Comparison of ENCODE assay signal across 16 cellular contexts in the genomic region with DNA sequence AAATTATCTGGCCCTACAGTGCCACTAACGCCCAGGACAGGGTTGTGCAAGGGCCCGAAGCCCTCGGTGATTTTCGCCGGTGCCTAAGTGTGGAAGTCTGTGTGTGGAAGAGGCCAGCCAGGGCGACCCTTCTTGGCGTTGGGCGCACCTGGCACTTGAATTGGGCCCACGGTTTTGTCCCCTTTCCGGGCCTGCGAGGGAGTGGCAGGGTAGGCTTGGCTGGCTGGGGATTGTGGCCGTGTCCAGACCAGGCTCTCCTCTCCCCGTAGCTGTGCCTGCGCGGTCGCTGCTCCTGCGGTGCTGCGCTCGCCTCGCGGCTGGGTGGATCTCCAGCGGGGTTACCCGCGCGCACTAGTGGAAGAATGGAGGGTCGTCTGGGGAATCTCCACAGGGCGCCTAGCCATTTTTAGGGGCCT. TPM values are rescaled to one million over a fixed set of nuclear protein-coding genes. Genes with fewer than 3 reads are reported as not detected.
DNase-seq lines count a peak whose midpoint lies in the region; ATAC-seq and TF ChIP-seq lines count a peak whose summit lies in the region.
"Had no signal": no experiment of that assay in that cellular context is flagged by ENCODE, and none has a peak within 500 bp of the region (broad histone marks: within the 10 kb centered on the region; RNA-seq: fewer than 3 reads in every experiment).

No MANE protein-coding gene starts in this region.

- no peaks in the 10 kb centered on the region for H3K36me3 ChIP-seq in CD8-positive, alpha-beta T cell (ENCODE audit: insufficient read depth, low read length)
- H3K36me3 ChIP-seq: BLaER1 treated with 17β-estradiol and CSF1 and Interleukin-3, amounts not matched to agents 10 nM and 100 nM had no signal

- H3K9me3 Mint-ChIP-seq in CD8-positive, alpha-beta T cell = no peaks in the 10 kb centered on the region
- H3K9me3 Mint-ChIP-seq: activated CD8-positive, alpha-beta T cell treated with anti-CD3 and anti-CD28 coated beads for 36 hours; activated naive CD4-positive, alpha-beta T cell treated with anti-CD3 and anti-CD28 coated beads for 36 hours had no signal

- POLR2A ChIA-PET in CD8-positive, alpha-beta T cell (lab: Charles Lee) = no interaction called here

- DNase-seq in CD8-positive, alpha-beta T cell = no peak
- no peak for DNase-seq in coronary artery (ENCODE audit: low spot score)
- DNase-seq in left colon = no peak
- DNase-seq in retina = peak; percentile 81
- DNase-seq in T-helper 9 cell = no peak
- DNase-seq in NCI-H1930 (lab: John Stamatoyannopoulos, UW) = no peak
- DNase-seq in DMS 273 treated with DMSO at 0.1 percent for 48 hours (lab: John Stamatoyannopoulos, UW) = no peak
- DNase-seq: activated CD8-positive, alpha-beta T cell treated with anti-CD3 and anti-CD28 coated beads for 36 hours; activated naive CD4-positive, alpha-beta T cell treated with anti-CD3 and anti-CD28 coated beads for 36 hours; GF-D8; NCI-H2029 had no signal

- no peak for TF ChIP-seq CTCF in CD8-positive, alpha-beta T cell (IDR thresholded peaks at IDR 0.05)
- no peak for TF ChIP-seq CTCF in coronary artery (IDR thresholded peaks at IDR 0.05)

- ATAC-seq in CD8-positive, alpha-beta T cell = no peak
- ATAC-seq in left colon (peak; percentile 74), HG02852 (IDR thresholded peaks at IDR 0.05; ENCODE audit: unreplicated experiment) (no peak)
- ATAC-seq: activated CD8-positive, alpha-beta T cell treated with anti-CD3 and anti-CD28 coated beads for 36 hours had no signal

- no peaks in the 10 kb centered on the region for H3K36me3 Mint-ChIP-seq in CD8-positive, alpha-beta T cell
- H3K36me3 Mint-ChIP-seq: IgD-negative memory B cell had no signal

- peaks cover 8% of the 10 kb centered on the region for H3K4me1 Mint-ChIP-seq in CD8-positive, alpha-beta T cell (ENCODE audit: low read depth)

- peaks cover 37% of the 10 kb centered on the region for H3K27me3 ChIP-seq in CD8-positive, alpha-beta T cell (ENCODE audit: insufficient read depth, low read length)

- no peak overlapping the region for H3K27ac ChIP-seq in CD8-positive, alpha-beta T cell (ENCODE audit: low read depth, low read length)
- H3K27ac ChIP-seq in coronary artery = no peak overlapping the region
- H3K27ac ChIP-seq: BLaER1 treated with 17β-estradiol and CSF1 and Interleukin-3, amounts not matched to agents 10 nM and 100 nM had no signal

- peak overlapping the region; percentile 8 for H3K4me3 ChIP-seq in CD8-positive, alpha-beta T cell (ENCODE audit: low read depth, low read length)
- H3K4me3 ChIP-seq in coronary artery = peak overlapping the region; percentile 56
- H3K4me3 ChIP-seq: BLaER1 treated with 17β-estradiol and CSF1 and Interleukin-3, amounts not matched to agents 10 nM and 100 nM had no signal

- H3K9me3 ChIP-seq in CD8-positive, alpha-beta T cell (ENCODE audit: low read length) = no peaks in the 10 kb centered on the region

- peaks cover 74% of the 10 kb centered on the region for H3K27me3 Mint-ChIP-seq in CD8-positive, alpha-beta T cell (ENCODE audit: low read depth)

- no peaks in the 10 kb centered on the region for H3K4me1 ChIP-seq in CD8-positive, alpha-beta T cell (ENCODE audit: insufficient read depth, low read length)

- no peak overlapping the region for H3K27ac Mint-ChIP-seq in CD8-positive, alpha-beta T cell
- H3K27ac Mint-ChIP-seq: activated CD8-positive, alpha-beta T cell treated with anti-CD3 and anti-CD28 coated beads for 36 hours; activated naive CD4-positive, alpha-beta T cell treated with anti-CD3 and anti-CD28 coated beads for 36 hours had no signal

- CTCF ChIA-PET in CD8-positive, alpha-beta T cell (lab: Charles Lee) = interaction anchor here (0.6 kb wide), 1 partner anchor 60 kb away, joined by 3 read pairs; no protein-coding TSS in a partner anchor

- intact Hi-C loops in CD8-positive, alpha-beta T cell (cut with DNase I, micrococcal nuclease) = no loop called here
- intact Hi-C loops in left colon (cut with DNase I, micrococcal nuclease) = no loop called here

- H3K4me3 Mint-ChIP-seq in CD8-positive, alpha-beta T cell = no peak overlapping the region
- H3K4me3 Mint-ChIP-seq: activated CD8-positive, alpha-beta T cell treated with anti-CD3 and anti-CD28 coated beads for 36 hours; activated naive CD4-positive, alpha-beta T cell treated with anti-CD3 and anti-CD28 coated beads for 36 hours had no signal

RNA-seq across cellular contexts. Expression of a gene that starts 16.2 kb away (rescaled TPM):
- total RNA-seq in CD8-positive, alpha-beta T cell = not detected
- total RNA-seq in left colon = not detected
- total RNA-seq: activated CD8-positive, alpha-beta T cell treated with anti-CD3 and anti-CD28 coated beads for 36 hours; activated naive CD4-positive, alpha-beta T cell treated with anti-CD3 and anti-CD28 coated beads for 36 hours; T-helper 1 cell treated with Interleukin-12 subunit alpha and Interleukin-12 subunit beta and Interleukin-4 antibody, amounts not matched to agents 30 ng/mL and 1 ng/mL, for 36 hours; ureter had no signal

RNA-seq across cellular contexts. Expression of a gene that starts 24.9 kb away (rescaled TPM):
- not detected for total RNA-seq in CD8-positive, alpha-beta T cell
- under 1 TPM; 0.14 to 0.15 TPM for total RNA-seq in left colon
- total RNA-seq: activated CD8-positive, alpha-beta T cell treated with anti-CD3 and anti-CD28 coated beads for 36 hours; activated naive CD4-positive, alpha-beta T cell treated with anti-CD3 and anti-CD28 coated beads for 36 hours; T-helper 1 cell treated with Interleukin-12 subunit alpha and Interleukin-12 subunit beta and Interleukin-4 antibody, amounts not matched to agents 30 ng/mL and 1 ng/mL, for 36 hours; ureter had no signal

RNA-seq across cellular contexts. Expression of a gene that starts 32.0 kb away (rescaled TPM):
- not detected for total RNA-seq in CD8-positive, alpha-beta T cell
- total RNA-seq in left colon = not detected
- total RNA-seq: activated CD8-positive, alpha-beta T cell treated with anti-CD3 and anti-CD28 coated beads for 36 hours; activated naive CD4-positive, alpha-beta T cell treated with anti-CD3 and anti-CD28 coated beads for 36 hours; T-helper 1 cell treated with Interleukin-12 subunit alpha and Interleukin-12 subunit beta and Interleukin-4 antibody, amounts not matched to agents 30 ng/mL and 1 ng/mL, for 36 hours; ureter had no signal

RNA-seq across cellular contexts. Expression of a gene that starts 39.5 kb away (rescaled TPM):
- not detected for total RNA-seq in CD8-positive, alpha-beta T cell
- total RNA-seq in left colon = 1 to 10 TPM in 1 of 2 donors, under 1 TPM in 1; 0.37 to 4.2 TPM
- total RNA-seq: activated CD8-positive, alpha-beta T cell treated with anti-CD3 and anti-CD28 coated beads for 36 hours; activated naive CD4-positive, alpha-beta T cell treated with anti-CD3 and anti-CD28 coated beads for 36 hours; T-helper 1 cell treated with Interleukin-12 subunit alpha and Interleukin-12 subunit beta and Interleukin-4 antibody, amounts not matched to agents 30 ng/mL and 1 ng/mL, for 36 hours had no signal

RNA-seq across cellular contexts. Expression of a gene that starts 49.0 kb away (rescaled TPM):
- not detected for total RNA-seq in CD8-positive, alpha-beta T cell
- total RNA-seq in left colon = 10 to 100 TPM in 1 of 2 donors, 1 to 10 TPM in 1; 1.0 to 14.8 TPM
- total RNA-seq: activated CD8-positive, alpha-beta T cell treated with anti-CD3 and anti-CD28 coated beads for 36 hours; activated naive CD4-positive, alpha-beta T cell treated with anti-CD3 and anti-CD28 coated beads for 36 hours; T-helper 1 cell treated with Interleukin-12 subunit alpha and Interleukin-12 subunit beta and Interleukin-4 antibody, amounts not matched to agents 30 ng/mL and 1 ng/mL, for 36 hours had no signal
